Comparison of ENCODE assay signal across 25 cellular contexts in the genomic region with DNA sequence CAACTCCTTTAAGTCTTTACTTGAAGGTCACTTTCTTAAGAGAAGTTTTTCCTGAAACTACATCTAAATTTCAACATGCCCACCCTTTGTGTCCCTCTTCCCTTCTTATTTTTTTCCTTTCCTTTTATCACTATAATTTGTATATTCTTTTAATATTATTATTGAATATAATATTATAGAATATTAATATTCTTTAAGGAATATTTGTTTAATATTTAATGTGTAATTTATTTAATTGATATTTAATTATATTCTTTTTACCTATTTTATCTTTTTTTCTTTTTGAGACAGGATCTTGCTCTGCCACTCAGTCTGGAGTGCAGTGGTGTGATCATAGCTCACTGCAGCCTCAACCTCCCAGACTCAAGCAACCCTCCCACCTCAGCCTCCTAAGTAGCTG.
"Had no signal": no experiment of that assay in that cellular context is flagged by ENCODE, and none has a peak within 500 bp of the region (broad histone marks: within the 10 kb centered on the region; RNA-seq: fewer than 3 reads in every experiment).

No MANE protein-coding gene starts in this region.

- H3K36me3 ChIP-seq: left ventricle myocardium inferior, neural progenitor cell, neutrophil, ovary, right atrium auricular region, right lobe of liver, spleen, thyroid gland, transverse colon, upper lobe of left lung, vagina had no signal

- H3K36me3 Mint-ChIP-seq: mesothelial cell of epicardium; naive B cell; natural killer cell; stimulated activated effector memory CD8-positive, alpha-beta T cell treated with anti-CD3 and anti-CD28 coated beads, Interleukin-12 subunit alpha, Interleukin-12 subunit beta, amount 100 ng/mL, for 72 hours had no signal

- H3K9me3 ChIP-seq: left ventricle myocardium inferior, neutrophil, ovary, right atrium auricular region, right lobe of liver, spleen, testis, thyroid gland, transverse colon, upper lobe of left lung, vagina had no signal

- DNase-seq: hippocampal formation; left ventricle myocardium inferior; mesendoderm; naive B cell; natural killer cell; nephron progenitor cell; occipital lobe; ovary; right lobe of liver; spleen; stimulated activated CD4-positive, alpha-beta T cell treated with anti-CD3 and anti-CD28 coated beads, Interleukin-4, amount 100 ng/mL, for 24 hours; stimulated activated naive CD4-positive, alpha-beta T cell; stimulated activated naive CD8-positive, alpha-beta T cell treated with anti-CD3 and anti-CD28 coated beads, Interleukin-15, amount 100 ng/mL, for 72 hours; testis; thyroid gland; transverse colon; upper lobe of left lung had no signal

- H3K4me2 ChIP-seq: neural progenitor cell had no signal

- H3K4me1 ChIP-seq: right lobe of liver, spleen, testis, transverse colon, upper lobe of left lung, vagina had no signal

- H3K27me3 Mint-ChIP-seq: progenitor cell of endocrine pancreas; stimulated activated naive CD8-positive, alpha-beta T cell treated with anti-CD3 and anti-CD28 coated beads, Interleukin-15, amount 100 ng/mL, for 72 hours had no signal

- H3K9me3 Mint-ChIP-seq: stimulated activated naive CD8-positive, alpha-beta T cell treated with anti-CD3 and anti-CD28 coated beads, Interleukin-15, amount 100 ng/mL, for 72 hours had no signal

- ATAC-seq: natural killer cell; right lobe of liver; stimulated activated effector memory CD8-positive, alpha-beta T cell treated with anti-CD3 and anti-CD28 coated beads, Interleukin-12 subunit alpha, Interleukin-12 subunit beta, amount 100 ng/mL, for 72 hours; stimulated activated naive CD8-positive, alpha-beta T cell treated with anti-CD3 and anti-CD28 coated beads, Interleukin-15, amount 100 ng/mL, for 72 hours had no signal

- H3K27me3 ChIP-seq: neural progenitor cell, neutrophil, ovary, right atrium auricular region, right lobe of liver, testis, thyroid gland, transverse colon, upper lobe of left lung, vagina had no signal

- H3K9ac ChIP-seq: neural progenitor cell had no signal

- H3K4me3 ChIP-seq: left ventricle myocardium inferior, lung, neural progenitor cell, ovary, right atrium auricular region, right lobe of liver, spleen, testis, thyroid gland, transverse colon, upper lobe of left lung, vagina had no signal

- H3K27ac Mint-ChIP-seq: mesothelial cell of epicardium; naive B cell; natural killer cell; nephron progenitor cell; neural progenitor cell; progenitor cell of endocrine pancreas; stimulated activated effector memory CD8-positive, alpha-beta T cell treated with anti-CD3 and anti-CD28 coated beads, Interleukin-12 subunit alpha, Interleukin-12 subunit beta, amount 100 ng/mL, for 72 hours; stimulated activated naive CD8-positive, alpha-beta T cell treated with anti-CD3 and anti-CD28 coated beads, Interleukin-15, amount 100 ng/mL, for 72 hours had no signal

- H3K27ac ChIP-seq: left ventricle myocardium inferior, neural progenitor cell, neutrophil, ovary, right atrium auricular region, right lobe of liver, spleen, testis, thyroid gland, transverse colon, upper lobe of left lung, vagina had no signal

- H3K4me1 Mint-ChIP-seq: naive B cell; stimulated activated effector memory CD8-positive, alpha-beta T cell treated with anti-CD3 and anti-CD28 coated beads, Interleukin-12 subunit alpha, Interleukin-12 subunit beta, amount 100 ng/mL, for 72 hours; stimulated activated naive CD8-positive, alpha-beta T cell treated with anti-CD3 and anti-CD28 coated beads, Interleukin-15, amount 100 ng/mL, for 72 hours had no signal

- H3K4me3 Mint-ChIP-seq: mesothelial cell of epicardium; naive B cell; natural killer cell; nephron progenitor cell; stimulated activated effector memory CD8-positive, alpha-beta T cell treated with anti-CD3 and anti-CD28 coated beads, Interleukin-12 subunit alpha, Interleukin-12 subunit beta, amount 100 ng/mL, for 72 hours; stimulated activated naive CD8-positive, alpha-beta T cell treated with anti-CD3 and anti-CD28 coated beads, Interleukin-15, amount 100 ng/mL, for 72 hours had no signal

- H2AFZ ChIP-seq: neural progenitor cell had no signal
